In the genomic region with DNA sequence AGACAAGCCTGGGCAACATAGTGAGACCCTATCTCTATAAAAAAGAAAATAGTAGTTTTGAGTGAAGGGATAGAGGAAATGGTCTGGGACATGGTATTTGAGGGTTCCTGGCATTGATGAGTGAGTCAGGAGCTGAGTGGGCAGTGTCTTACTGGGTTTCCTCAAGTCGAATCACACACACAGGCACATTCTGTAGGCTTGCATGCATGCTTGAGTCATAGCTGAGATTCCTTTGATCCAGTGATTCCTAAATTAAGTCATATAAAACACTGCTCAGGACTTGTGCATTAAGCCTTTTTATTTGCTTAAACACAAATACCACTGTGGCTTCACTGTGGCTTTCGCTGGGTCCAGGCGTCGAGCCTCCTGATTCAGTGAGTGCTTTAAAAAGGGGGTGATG, we compare ENCODE assay signal across 9 cellular contexts.
DNase-seq lines count a peak whose midpoint lies in the region; ATAC-seq, FAIRE-seq and TF ChIP-seq lines count a peak whose summit lies in the region.
"Had no signal": no experiment of that assay in that cellular context is flagged by ENCODE, and none has a peak within 500 bp of the region (broad histone marks: within the 10 kb centered on the region; RNA-seq: fewer than 3 reads in every experiment).

No MANE protein-coding gene starts in this region.

- FAIRE-seq in H54 (lab: Jason Lieb, UNC) = peak; percentile 68

- TF ChIP-seq POLR2A in H54 (IDR thresholded peaks at IDR 0.05; ENCODE audit: low read depth, low read length) = no peak

- ATAC-seq in GM18511 (IDR thresholded peaks at IDR 0.05; ENCODE audit: unreplicated experiment) (no peak), HG03442 (IDR thresholded peaks at IDR 0.05; ENCODE audit: unreplicated experiment) (no peak), GM18867 (IDR thresholded peaks at IDR 0.05; ENCODE audit: unreplicated experiment) (no peak)

- DNase-seq in A172 (ENCODE audit: low spot score) (peak; percentile 93), H54 (ENCODE audit: insufficient read length, low spot score) (peak; percentile 66), amniotic stem cell (lab: John Stamatoyannopoulos, UW) (peak; percentile 95), hepatic stellate cell (ENCODE audit: low spot score) (peak; percentile 94), GM19238 (ENCODE audit: insufficient read length, low spot score) (no peak)
- DNase-seq: tibial artery had no signal
